ENCODE assay signal across 13 cellular contexts in genomic region chrX:21740329-21741274, GRCh38. TPM values are rescaled to one million over a fixed set of nuclear protein-coding genes. Genes with fewer than 3 reads are reported as not detected.
DNase-seq lines count a peak whose midpoint lies in the region; ATAC-seq and TF ChIP-seq lines count a peak whose summit lies in the region.
"Had no signal": no experiment of that assay in that cellular context is flagged by ENCODE, and none has a peak within 500 bp of the region (broad histone marks: within the 10 kb centered on the region; RNA-seq: fewer than 3 reads in every experiment).

No MANE protein-coding gene starts in this region.

- 70% methylated on average over 1 of the region's 1 CpG for WGBS in hepatocyte (ENCODE audit: low lambda C conversion rate, missing lambda C conversion rate)
- 76 to 100% methylated on average over 1 of the region's 1 CpG for WGBS in thyroid gland, 2 donors

- H4K20me1 ChIP-seq in hepatocyte (ENCODE audit: insufficient read depth, poor library complexity, severe bottlenecking) = no peaks in the 10 kb centered on the region

- TF ChIP-seq POLR2A in thyroid gland (IDR thresholded peaks at IDR 0.05) = no peak

- H3K27ac ChIP-seq in hepatocyte (peak overlapping the region; percentile 24), thyroid gland (no peak overlapping the region)
- H3K27ac ChIP-seq: epithelial cell of prostate, parathyroid adenoma had no signal

- intact Hi-C loops in thyroid gland (cut with DNase I) = no loop called here

- TF ChIP-seq CTCF in hepatocyte (IDR thresholded peaks at IDR 0.05; ENCODE audit: poor library complexity) = no peak
- TF ChIP-seq CTCF in thyroid gland (IDR thresholded peaks at IDR 0.05) = no peak

- H3K9me2 ChIP-seq in hepatocyte (replicated peaks; ENCODE audit: insufficient read depth) = no peaks in the 10 kb centered on the region

- no peak for ATAC-seq in HG02763 (IDR thresholded peaks at IDR 0.05; ENCODE audit: unreplicated experiment)

- peak; percentile 25 for DNase-seq in NCI-H2171 treated with DMSO at 0.1 percent for 48 hours (lab: John Stamatoyannopoulos, UW)
- DNase-seq in NCI-H2171 (lab: John Stamatoyannopoulos, UW) = no peak
- peak; percentile 36 for DNase-seq in amniotic epithelial cell (ENCODE audit: low read depth)
- no peak for DNase-seq in hepatocyte (ENCODE audit: low spot score)
- peak; percentile 5 to 10 for DNase-seq in thyroid gland
- no peak for DNase-seq in T1000 (lab: John Stamatoyannopoulos, UW)
- DNase-seq in HuH-7 (ENCODE audit: low spot score) = no peak
- DNase-seq: activated naive CD8-positive, alpha-beta T cell treated with anti-CD3 and anti-CD28 coated beads, Interleukin-2, amount 10 ng/mL, durations not matched to agents 7 days and 5 days had no signal

- no peaks in the 10 kb centered on the region for H3K9me3 ChIP-seq in hepatocyte (ENCODE audit: low read depth)
- H3K9me3 ChIP-seq in thyroid gland = no peaks in the 10 kb centered on the region

- no peaks in the 10 kb centered on the region for H3K27me3 ChIP-seq in hepatocyte
- H3K27me3 ChIP-seq in thyroid gland = no peaks in the 10 kb centered on the region

- no peak overlapping the region for H2AFZ ChIP-seq in hepatocyte
- H2AFZ ChIP-seq: parathyroid adenoma had no signal

- H3K4me3 ChIP-seq in hepatocyte (no peak overlapping the region), thyroid gland (replicated peaks in 1 of 3) (no peak overlapping the region)

- H3K4me1 ChIP-seq in hepatocyte (ENCODE audit: insufficient read depth) (peaks cover 12% of the 10 kb centered on the region), thyroid gland (peaks cover 0 to 5% of the 10 kb centered on the region in 2 donors)
- H3K4me1 ChIP-seq: parathyroid adenoma had no signal

- no peak overlapping the region for H3K4me2 ChIP-seq in hepatocyte

- no peaks in the 10 kb centered on the region for H3K79me2 ChIP-seq in hepatocyte
- H3K79me2 ChIP-seq: parathyroid adenoma had no signal

- no peaks in the 10 kb centered on the region for H3K36me3 ChIP-seq in hepatocyte (replicated peaks; ENCODE audit: insufficient read depth, low read depth)
- no peaks in the 10 kb centered on the region for H3K36me3 ChIP-seq in thyroid gland

RNA-seq across cellular contexts. Expression of gene SMPX, which starts 17.3 kb away (rescaled TPM):
- 0.64 and 1.4 TPM in 2 replicates for total RNA-seq in hepatocyte
- 3.0 and 4.1 TPM in 2 replicates for polyA plus RNA-seq in hepatocyte
- not detected for total RNA-seq in thyroid gland
- total RNA-seq: A172; activated CD8-positive, alpha-beta memory T cell treated with anti-CD3 and anti-CD28 coated beads for 36 hours; activated naive CD8-positive, alpha-beta T cell treated with anti-CD3 and anti-CD28 coated beads, Interleukin-2, amount 10 ng/mL, durations not matched to agents 7 days and 5 days had no signal

Comparison
In these comparisons a context has a peak if more than half of its experiments do, and no peak if none do; other contexts are left out.
1. DNase-seq: peak in NCI-H2171 treated with DMSO at 0.1 percent for 48 hours (single experiment), amniotic epithelial cell (single experiment) and thyroid gland (2 of 2); none in NCI-H2171 (single experiment), hepatocyte (single experiment), T1000 (single experiment) and HuH-7 (single experiment).